In the genomic region with DNA sequence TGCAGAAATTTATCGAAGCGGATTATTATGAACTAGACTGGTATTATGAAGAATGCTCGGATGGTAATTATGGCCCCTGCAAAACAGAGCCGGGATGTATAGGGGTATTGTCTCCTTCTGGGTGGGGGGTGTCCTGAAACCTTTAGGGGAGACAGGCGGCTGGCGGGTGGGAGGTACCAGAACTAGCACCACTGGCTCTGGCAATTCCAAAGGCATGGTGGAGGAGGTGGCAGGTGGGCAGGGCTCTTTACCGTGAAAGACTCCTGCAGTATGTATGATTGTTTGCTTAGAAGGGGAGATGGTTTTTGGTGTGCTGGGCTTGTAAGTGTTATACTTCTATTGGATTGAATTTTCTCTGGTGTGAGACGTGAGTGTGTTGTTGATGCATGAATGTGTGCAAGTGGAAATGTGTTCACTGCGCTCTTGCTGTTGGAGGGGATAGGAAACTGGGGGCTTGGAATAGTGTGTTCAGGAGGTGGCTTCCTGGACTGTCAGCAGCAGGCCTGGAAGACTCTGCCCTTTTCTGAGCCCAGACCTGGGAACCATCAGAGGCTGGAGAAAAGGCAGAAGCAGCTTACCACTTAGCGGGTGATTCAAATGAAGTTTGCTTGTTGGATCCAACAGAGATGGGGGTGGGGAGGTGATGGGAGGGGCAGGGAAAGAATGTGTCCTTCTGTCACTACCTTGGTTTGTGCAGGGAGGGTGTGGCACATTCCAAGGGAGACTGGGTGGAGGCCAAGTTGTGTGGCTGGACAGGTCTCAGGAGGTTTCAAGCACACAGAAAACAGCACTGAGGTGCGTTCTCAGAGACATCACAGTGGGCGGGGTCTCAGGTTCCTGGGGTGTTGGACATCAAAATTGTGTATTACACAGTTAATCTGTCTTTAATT, we compare ENCODE assay signal across 2 cellular contexts.
TF ChIP-seq lines count a peak whose summit lies in the region.

No MANE protein-coding gene starts in this region.

TF ChIP-seq in SK-N-SH, 30 proteins besides CTCF, POLR2A, EP300 and RAD21 (continued from another document):
- TF ChIP-seq CHD2 (IDR thresholded peaks at IDR 0.05; ENCODE audit: low read length, partially characterized antibody): no peak
- TF ChIP-seq FOXJ3 (CRISPR knock-in tag; IDR thresholded peaks at IDR 0.05): no peak
- TF ChIP-seq, protein P1, sequence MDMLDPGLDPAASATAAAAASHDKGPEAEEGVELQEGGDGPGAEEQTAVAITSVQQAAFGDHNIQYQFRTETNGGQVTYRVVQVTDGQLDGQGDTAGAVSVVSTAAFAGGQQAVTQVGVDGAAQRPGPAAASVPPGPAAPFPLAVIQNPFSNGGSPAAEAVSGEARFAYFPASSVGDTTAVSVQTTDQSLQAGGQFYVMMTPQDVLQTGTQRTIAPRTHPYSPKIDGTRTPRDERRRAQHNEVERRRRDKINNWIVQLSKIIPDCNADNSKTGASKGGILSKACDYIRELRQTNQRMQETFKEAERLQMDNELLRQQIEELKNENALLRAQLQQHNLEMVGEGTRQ (IDR thresholded peaks at IDR 0.05; ENCODE audit: borderline replicate concordance, low read depth, low read length): no peak
- TF ChIP-seq, protein P2, sequence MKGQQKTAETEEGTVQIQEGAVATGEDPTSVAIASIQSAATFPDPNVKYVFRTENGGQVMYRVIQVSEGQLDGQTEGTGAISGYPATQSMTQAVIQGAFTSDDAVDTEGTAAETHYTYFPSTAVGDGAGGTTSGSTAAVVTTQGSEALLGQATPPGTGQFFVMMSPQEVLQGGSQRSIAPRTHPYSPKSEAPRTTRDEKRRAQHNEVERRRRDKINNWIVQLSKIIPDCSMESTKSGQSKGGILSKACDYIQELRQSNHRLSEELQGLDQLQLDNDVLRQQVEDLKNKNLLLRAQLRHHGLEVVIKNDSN (IDR thresholded peaks at IDR 0.05; ENCODE audit: borderline replicate concordance, low read depth): no peak
- TF ChIP-seq RCOR1 (IDR thresholded peaks at IDR 0.05; ENCODE audit: low read length): no peak
- no peak for TF ChIP-seq TEAD4 (IDR thresholded peaks at IDR 0.05; ENCODE audit: borderline replicate concordance, insufficient read depth)
- TF ChIP-seq SMC3 (IDR thresholded peaks at IDR 0.05; ENCODE audit: low read depth, low read length): no peak
- no peak for TF ChIP-seq POLR2AphosphoS5 (IDR thresholded peaks at IDR 0.05; ENCODE audit: low read depth, low read length)
- TF ChIP-seq EZH2phosphoT487 (IDR thresholded peaks at IDR 0.05; ENCODE audit: borderline replicate concordance, low read depth): no peak
- TF ChIP-seq NFIC (IDR thresholded peaks at IDR 0.05; ENCODE audit: borderline replicate concordance): no peak

TF ChIP-seq in SK-N-SH treated with all-trans-retinoic acid at 6 μM for 48 hours, 23 proteins besides CTCF, POLR2A, EP300 and RAD21 (continued from another document):
- no peak for TF ChIP-seq ISL1 (CRISPR knock-in tag; IDR thresholded peaks at IDR 0.05)
- TF ChIP-seq TOX (CRISPR knock-in tag; IDR thresholded peaks at IDR 0.05; ENCODE audit: borderline replicate concordance): no peak
- no peak for TF ChIP-seq SNAI2 (CRISPR knock-in tag; IDR thresholded peaks at IDR 0.05)
- TF ChIP-seq, protein P3, sequence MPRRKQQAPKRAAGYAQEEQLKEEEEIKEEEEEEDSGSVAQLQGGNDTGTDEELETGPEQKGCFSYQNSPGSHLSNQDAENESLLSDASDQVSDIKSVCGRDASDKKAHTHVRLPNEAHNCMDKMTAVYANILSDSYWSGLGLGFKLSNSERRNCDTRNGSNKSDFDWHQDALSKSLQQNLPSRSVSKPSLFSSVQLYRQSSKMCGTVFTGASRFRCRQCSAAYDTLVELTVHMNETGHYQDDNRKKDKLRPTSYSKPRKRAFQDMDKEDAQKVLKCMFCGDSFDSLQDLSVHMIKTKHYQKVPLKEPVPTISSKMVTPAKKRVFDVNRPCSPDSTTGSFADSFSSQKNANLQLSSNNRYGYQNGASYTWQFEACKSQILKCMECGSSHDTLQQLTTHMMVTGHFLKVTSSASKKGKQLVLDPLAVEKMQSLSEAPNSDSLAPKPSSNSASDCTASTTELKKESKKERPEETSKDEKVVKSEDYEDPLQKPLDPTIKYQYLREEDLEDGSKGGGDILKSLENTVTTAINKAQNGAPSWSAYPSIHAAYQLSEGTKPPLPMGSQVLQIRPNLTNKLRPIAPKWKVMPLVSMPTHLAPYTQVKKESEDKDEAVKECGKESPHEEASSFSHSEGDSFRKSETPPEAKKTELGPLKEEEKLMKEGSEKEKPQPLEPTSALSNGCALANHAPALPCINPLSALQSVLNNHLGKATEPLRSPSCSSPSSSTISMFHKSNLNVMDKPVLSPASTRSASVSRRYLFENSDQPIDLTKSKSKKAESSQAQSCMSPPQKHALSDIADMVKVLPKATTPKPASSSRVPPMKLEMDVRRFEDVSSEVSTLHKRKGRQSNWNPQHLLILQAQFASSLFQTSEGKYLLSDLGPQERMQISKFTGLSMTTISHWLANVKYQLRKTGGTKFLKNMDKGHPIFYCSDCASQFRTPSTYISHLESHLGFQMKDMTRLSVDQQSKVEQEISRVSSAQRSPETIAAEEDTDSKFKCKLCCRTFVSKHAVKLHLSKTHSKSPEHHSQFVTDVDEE (CRISPR knock-in tag; IDR thresholded peaks at IDR 0.05): no peak
- no peak for TF ChIP-seq ZNF8 (CRISPR knock-in tag; IDR thresholded peaks at IDR 0.05)
- TF ChIP-seq, protein P4, sequence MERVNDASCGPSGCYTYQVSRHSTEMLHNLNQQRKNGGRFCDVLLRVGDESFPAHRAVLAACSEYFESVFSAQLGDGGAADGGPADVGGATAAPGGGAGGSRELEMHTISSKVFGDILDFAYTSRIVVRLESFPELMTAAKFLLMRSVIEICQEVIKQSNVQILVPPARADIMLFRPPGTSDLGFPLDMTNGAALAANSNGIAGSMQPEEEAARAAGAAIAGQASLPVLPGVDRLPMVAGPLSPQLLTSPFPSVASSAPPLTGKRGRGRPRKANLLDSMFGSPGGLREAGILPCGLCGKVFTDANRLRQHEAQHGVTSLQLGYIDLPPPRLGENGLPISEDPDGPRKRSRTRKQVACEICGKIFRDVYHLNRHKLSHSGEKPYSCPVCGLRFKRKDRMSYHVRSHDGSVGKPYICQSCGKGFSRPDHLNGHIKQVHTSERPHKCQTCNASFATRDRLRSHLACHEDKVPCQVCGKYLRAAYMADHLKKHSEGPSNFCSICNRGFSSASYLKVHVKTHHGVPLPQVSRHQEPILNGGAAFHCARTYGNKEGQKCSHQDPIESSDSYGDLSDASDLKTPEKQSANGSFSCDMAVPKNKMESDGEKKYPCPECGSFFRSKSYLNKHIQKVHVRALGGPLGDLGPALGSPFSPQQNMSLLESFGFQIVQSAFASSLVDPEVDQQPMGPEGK (CRISPR knock-in tag; IDR thresholded peaks at IDR 0.05; ENCODE audit: borderline replicate concordance): no peak
- TF ChIP-seq PPARA (CRISPR knock-in tag; IDR thresholded peaks at IDR 0.05; ENCODE audit: borderline replicate concordance): no peak
- TF ChIP-seq, protein P5, sequence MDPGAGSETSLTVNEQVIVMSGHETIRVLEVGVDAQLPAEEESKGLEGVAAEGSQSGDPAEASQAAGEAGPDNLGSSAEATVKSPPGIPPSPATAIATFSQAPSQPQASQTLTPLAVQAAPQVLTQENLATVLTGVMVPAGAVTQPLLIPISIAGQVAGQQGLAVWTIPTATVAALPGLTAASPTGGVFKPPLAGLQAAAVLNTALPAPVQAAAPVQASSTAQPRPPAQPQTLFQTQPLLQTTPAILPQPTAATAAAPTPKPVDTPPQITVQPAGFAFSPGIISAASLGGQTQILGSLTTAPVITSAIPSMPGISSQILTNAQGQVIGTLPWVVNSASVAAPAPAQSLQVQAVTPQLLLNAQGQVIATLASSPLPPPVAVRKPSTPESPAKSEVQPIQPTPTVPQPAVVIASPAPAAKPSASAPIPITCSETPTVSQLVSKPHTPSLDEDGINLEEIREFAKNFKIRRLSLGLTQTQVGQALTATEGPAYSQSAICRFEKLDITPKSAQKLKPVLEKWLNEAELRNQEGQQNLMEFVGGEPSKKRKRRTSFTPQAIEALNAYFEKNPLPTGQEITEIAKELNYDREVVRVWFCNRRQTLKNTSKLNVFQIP (CRISPR knock-in tag; IDR thresholded peaks at IDR 0.05; ENCODE audit: borderline replicate concordance, low read depth): no peak
- TF ChIP-seq ZFP30 (CRISPR knock-in tag; IDR thresholded peaks at IDR 0.05): no peak
- TF ChIP-seq CSDC2 (CRISPR knock-in tag; IDR thresholded peaks at IDR 0.05): no peak
- TF ChIP-seq, protein P6, sequence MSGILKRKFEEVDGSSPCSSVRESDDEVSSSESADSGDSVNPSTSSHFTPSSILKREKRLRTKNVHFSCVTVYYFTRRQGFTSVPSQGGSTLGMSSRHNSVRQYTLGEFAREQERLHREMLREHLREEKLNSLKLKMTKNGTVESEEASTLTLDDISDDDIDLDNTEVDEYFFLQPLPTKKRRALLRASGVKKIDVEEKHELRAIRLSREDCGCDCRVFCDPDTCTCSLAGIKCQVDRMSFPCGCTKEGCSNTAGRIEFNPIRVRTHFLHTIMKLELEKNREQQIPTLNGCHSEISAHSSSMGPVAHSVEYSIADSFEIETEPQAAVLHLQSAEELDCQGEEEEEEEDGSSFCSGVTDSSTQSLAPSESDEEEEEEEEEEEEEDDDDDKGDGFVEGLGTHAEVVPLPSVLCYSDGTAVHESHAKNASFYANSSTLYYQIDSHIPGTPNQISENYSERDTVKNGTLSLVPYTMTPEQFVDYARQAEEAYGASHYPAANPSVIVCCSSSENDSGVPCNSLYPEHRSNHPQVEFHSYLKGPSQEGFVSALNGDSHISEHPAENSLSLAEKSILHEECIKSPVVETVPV (CRISPR knock-in tag; IDR thresholded peaks at IDR 0.05): no peak
- no peak for TF ChIP-seq GLIS3 (CRISPR knock-in tag; IDR thresholded peaks at IDR 0.05)
- TF ChIP-seq RARB (CRISPR knock-in tag; IDR thresholded peaks at IDR 0.05): no peak
- no peak for TF ChIP-seq ZC3H10 (CRISPR knock-in tag; IDR thresholded peaks at IDR 0.05)
